In the genomic region with DNA sequence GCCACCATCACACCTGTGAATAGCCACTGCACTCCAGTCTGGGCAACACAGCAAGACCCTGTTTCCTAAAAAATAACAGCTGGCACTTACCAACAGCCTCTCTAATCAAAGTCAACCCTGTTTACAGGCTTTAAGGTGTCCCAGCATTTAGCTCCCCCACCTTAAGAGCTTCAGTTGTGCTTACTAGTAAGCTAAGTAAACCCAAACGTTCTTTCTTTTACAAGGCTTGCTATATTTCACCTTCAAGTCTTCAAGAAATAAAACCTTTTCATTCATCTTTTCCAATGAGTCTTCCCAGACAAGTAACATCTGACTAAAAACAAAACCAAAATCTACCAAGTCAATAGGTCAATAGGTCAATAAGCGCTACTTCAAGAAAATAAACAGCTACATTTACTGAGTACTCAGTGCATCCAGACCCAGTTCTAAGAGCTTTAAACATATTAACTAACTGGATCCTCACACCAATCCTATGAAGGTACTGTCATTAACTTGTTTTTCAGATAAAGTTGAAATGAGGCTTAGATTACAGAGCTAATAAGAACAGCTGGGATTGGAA, we compare ENCODE assay signal across 23 cellular contexts.
DNase-seq lines count a peak whose midpoint lies in the region; ATAC-seq, FAIRE-seq and TF ChIP-seq lines count a peak whose summit lies in the region.
"Had no signal": no experiment of that assay in that cellular context is flagged by ENCODE, and none has a peak within 500 bp of the region (broad histone marks: within the 10 kb centered on the region; RNA-seq: fewer than 3 reads in every experiment).

No MANE protein-coding gene starts in this region.

- ATAC-seq in activated CD4-positive, alpha-beta T cell treated with anti-CD3 and anti-CD28 coated beads for 36 hours: peak; percentile 16
- ATAC-seq in HepG2 (no peak), right lobe of liver (no peak), left colon (no peak)
- ATAC-seq: PC-3 had no signal

- peaks cover 32% of the 10 kb centered on the region for H3K4me1 Mint-ChIP-seq in activated CD4-positive, alpha-beta T cell treated with anti-CD3 and anti-CD28 coated beads for 36 hours

- no TSS peak for BruUV-seq in HepG2 (replicated peaks; lab: Mats Ljungman, UMichigan)

- H3K4me3 Mint-ChIP-seq in activated CD4-positive, alpha-beta T cell treated with anti-CD3 and anti-CD28 coated beads for 36 hours: no peak overlapping the region
- H3K4me3 Mint-ChIP-seq: CD4-positive, alpha-beta memory T cell had no signal

- CTCF ChIA-PET in activated CD4-positive, alpha-beta T cell treated with anti-CD3 and anti-CD28 coated beads for 36 hours (lab: Charles Lee): interaction anchor here (0.6 to 1.7 kb wide), 6 partner anchors 8 to 514 kb away, joined by 3 to 5 read pairs (median 3); no protein-coding TSS in a partner anchor
- CTCF ChIA-PET in HepG2 (lab: Yijun Ruan, JAX; ENCODE audit: low intra/inter-chr PET ratio, low total read pairs): no interaction called here

- H3K4me1 ChIP-seq in HepG2 (ENCODE audit: insufficient read depth, low read length) (no peaks in the 10 kb centered on the region), right lobe of liver (no peaks in the 10 kb centered on the region)
- H3K4me1 ChIP-seq: BLaER1 had no signal

- in situ Hi-C loops in HepG2 (cut with HindIII; ENCODE audit: extremely low pct_ligation_motif_present, low pct_unique_long_range_greater_than_20kb): no loop called here

- H3K36me3 ChIP-seq in HepG2 (replicated peaks in 1 of 2; ENCODE audit: control insufficient read depth in 1 of 2, insufficient read depth in 2 of 2, low read length in 2 of 2) (peaks cover 16 to 45% of the 10 kb centered on the region in 2 experiments), right lobe of liver (peaks cover 0 to 46% (median 22%) of the 10 kb centered on the region in 4 donors)

- H3K27me3 Mint-ChIP-seq in activated CD4-positive, alpha-beta T cell treated with anti-CD3 and anti-CD28 coated beads for 36 hours: no peaks in the 10 kb centered on the region
- H3K27me3 Mint-ChIP-seq: CD4-positive, alpha-beta memory T cell had no signal

- TF ChIP-seq RAD21 in HepG2 (CRISPR knock-in tag; IDR thresholded peaks at IDR 0.05): no peak

- no peak for TF ChIP-seq POLR2A in HepG2 (IDR thresholded peaks at IDR 0.05; ENCODE audit: insufficient read depth in 1 of 2, low read depth in 2 of 2, low read length in 2 of 2)
- TF ChIP-seq POLR2A in right lobe of liver (IDR thresholded peaks at IDR 0.05): no peak

- H2AFZ ChIP-seq in HepG2 (ENCODE audit: low read length): no peak overlapping the region

- intact Hi-C loops in activated CD4-positive, alpha-beta T cell treated with anti-CD3 and anti-CD28 coated beads for 36 hours (cut with DNase I, micrococcal nuclease): no loop called here
- intact Hi-C loops in HepG2 (cut with micrococcal nuclease; ENCODE audit: unreplicated experiment): no loop called here
- intact Hi-C loops in right lobe of liver (cut with DNase I): no loop called here
- intact Hi-C loops in left colon (cut with DNase I, micrococcal nuclease): no loop called here

- no peak for DNase-seq in activated CD4-positive, alpha-beta T cell treated with anti-CD3 and anti-CD28 coated beads for 36 hours
- no peak for DNase-seq in activated CD4-positive, alpha-beta T cell treated with anti-CD3 and anti-CD28 coated beads, Interleukin-2, amount 50 U/mL, for 48 hours
- DNase-seq in HepG2 (ENCODE audit: low spot score) (no peak), right lobe of liver (no peak), choroid plexus epithelial cell (ENCODE audit: low read depth) (peak; percentile 9), left colon (no peak), caudate nucleus (lab: John Stamatoyannopoulos, UW) (no peak)
- DNase-seq: CD4-positive, alpha-beta memory T cell; COR-L47; DMS53; NCI-H1092 treated with DMSO at 0.1 percent for 48 hours; NCI-H1436; NCI-H187; NCI-H2081 treated with DMSO at 0.1 percent for 48 hours; NCI-H2171 treated with DMSO at 0.1 percent for 48 hours; NCI-H345; NCI-H510A treated with DMSO at 0.1 percent for 48 hours; NK-92 treated with Interleukin-12 subunit alpha and Interleukin-12 subunit beta, amount 100 ng/mL, for 24 hours; PC-3 had no signal

- TF ChIP-seq EP300 in HepG2 (IDR thresholded peaks at IDR 0.05; ENCODE audit: low read depth in 2 of 2, low read length in 2 of 2): no peak
- TF ChIP-seq EP300 in HepG2 (CRISPR knock-in tag; IDR thresholded peaks at IDR 0.05; ENCODE audit: borderline replicate concordance): no peak

- H3K4me3 ChIP-seq in HepG2 (replicated peaks in 1 of 3; ENCODE audit: insufficient read depth in 1 of 3, low read depth in 2 of 3, low read length in 3 of 3): no peak overlapping the region
- no peak overlapping the region for H3K4me3 ChIP-seq in right lobe of liver
- no peak overlapping the region for H3K4me3 ChIP-seq in choroid plexus epithelial cell (ENCODE audit: low read depth, low read length)
- H3K4me3 ChIP-seq: BLaER1 had no signal

- H3K4me2 ChIP-seq in HepG2 (ENCODE audit: low read depth, low read length): no peak overlapping the region
- H3K4me2 ChIP-seq: BLaER1 had no signal

- H3K9me3 Mint-ChIP-seq in activated CD4-positive, alpha-beta T cell treated with anti-CD3 and anti-CD28 coated beads for 36 hours (ENCODE audit: low read depth): no peaks in the 10 kb centered on the region
- H3K9me3 Mint-ChIP-seq: CD4-positive, alpha-beta memory T cell had no signal

- POLR2A ChIA-PET in activated CD4-positive, alpha-beta T cell treated with anti-CD3 and anti-CD28 coated beads for 36 hours (lab: Charles Lee): no interaction called here
- POLR2A ChIA-PET in HepG2 (lab: Yijun Ruan, JAX): no interaction called here

- no peak overlapping the region for H3K9ac ChIP-seq in HepG2 (ENCODE audit: insufficient read depth, low read depth, low read length)
- H3K9ac ChIP-seq: BLaER1 had no signal

- H3K27ac ChIP-seq in HepG2 (ENCODE audit: extremely low read length, insufficient read depth, low read length) (no peak overlapping the region), right lobe of liver (no peak overlapping the region), caudate nucleus (ENCODE audit: low read depth, low read length) (no peak overlapping the region)
- H3K27ac ChIP-seq: BLaER1, HL-60 had no signal

- H3K27me3 ChIP-seq in HepG2 (ENCODE audit: control insufficient read depth in 1 of 2, insufficient read depth in 2 of 2, low read length in 2 of 2) (no peaks in the 10 kb centered on the region), right lobe of liver (no peaks in the 10 kb centered on the region)
- H3K27me3 ChIP-seq: BLaER1 had no signal

- FAIRE-seq in HepG2 (lab: Jason Lieb, UNC): no peak
- FAIRE-seq: G401.6, H54 had no signal

- TF ChIP-seq CTCF in HepG2 (CRISPR knock-in tag; IDR thresholded peaks at IDR 0.05) (no peak), right lobe of liver (IDR thresholded peaks at IDR 0.05) (no peak), choroid plexus epithelial cell (conservative IDR thresholded peaks at IDR 0.05; ENCODE audit: low read depth, low read length) (no peak)

- H3K36me3 Mint-ChIP-seq in activated CD4-positive, alpha-beta T cell treated with anti-CD3 and anti-CD28 coated beads for 36 hours (ENCODE audit: low read depth): peaks cover 54% of the 10 kb centered on the region

- no peaks in the 10 kb centered on the region for H3K79me2 ChIP-seq in HepG2 (ENCODE audit: insufficient read depth, low read length)

- 91% methylated on average over 2 of the region's 2 CpGs for WGBS in HepG2 (ENCODE audit: low lambda C conversion rate)
- 67% methylated on average over 2 of the region's 2 CpGs for WGBS in right lobe of liver (ENCODE audit: insufficient coverage, low coverage, low lambda C conversion rate, missing lambda C conversion rate)

- H3K27ac Mint-ChIP-seq in activated CD4-positive, alpha-beta T cell treated with anti-CD3 and anti-CD28 coated beads for 36 hours: no peak overlapping the region

- H3K9me3 ChIP-seq in HepG2 (ENCODE audit: low read length): no peaks in the 10 kb centered on the region
- H3K9me3 ChIP-seq in right lobe of liver: no peaks in the 10 kb centered on the region
- H3K9me3 ChIP-seq: BLaER1 had no signal

- no peaks in the 10 kb centered on the region for H4K20me1 ChIP-seq in HepG2 (ENCODE audit: insufficient read depth, low read length)

TF ChIP-seq in HepG2, 621 proteins besides CTCF, POLR2A, EP300 and RAD21:
- TF ChIP-seq ISX (CRISPR knock-in tag; conservative IDR thresholded peaks at IDR 0.05): no peak
- 0 out of 2 replicates have a peak, but pooled peaks have one; percentile 9 for TF ChIP-seq NR2F6 (IDR thresholded peaks at IDR 0.05)
- TF ChIP-seq NR2F6 (CRISPR knock-in tag; IDR thresholded peaks at IDR 0.05): no peak
- TF ChIP-seq NKX3-1 (CRISPR knock-in tag; IDR thresholded peaks at IDR 0.05): no peak
